ENCODE assay signal across 8 cellular contexts in the genomic region with DNA sequence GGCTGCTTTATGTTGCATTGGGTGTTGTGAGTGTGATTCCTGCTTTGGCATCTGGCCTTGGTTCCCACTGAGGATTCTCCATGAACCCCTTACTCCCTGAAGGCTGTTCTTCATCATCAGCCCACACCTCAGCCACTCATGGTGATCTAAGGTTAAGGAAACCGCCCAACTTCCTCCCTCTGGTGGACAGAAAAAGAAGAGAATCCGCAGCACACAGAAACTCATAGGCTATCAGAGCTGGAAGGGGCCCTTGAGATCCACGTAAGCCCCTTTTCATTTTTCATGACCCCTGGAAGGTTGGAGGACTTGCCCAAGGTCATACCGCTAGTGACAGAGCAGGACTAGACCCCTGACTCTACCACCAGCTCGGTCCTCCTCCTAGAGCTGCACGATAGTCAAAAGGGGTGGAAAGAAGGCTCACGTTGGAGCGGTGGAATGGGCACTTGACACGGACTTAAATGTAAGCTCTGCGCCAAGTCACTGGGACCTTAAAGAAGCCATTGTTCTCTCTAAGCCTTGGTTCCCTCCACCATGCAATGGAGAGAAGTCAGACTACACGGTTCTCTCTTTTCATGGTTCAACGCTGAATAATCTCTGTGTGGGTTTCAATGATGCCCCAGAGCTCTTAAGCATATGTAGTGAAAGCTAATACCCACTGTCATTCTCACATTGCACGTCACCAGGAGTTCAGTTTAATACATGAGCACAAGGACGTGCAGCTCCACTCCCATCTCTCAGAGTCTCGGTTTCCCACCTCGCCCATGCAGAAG.
A peak's percentile ranks its signal among the peaks of the same experiment; 100 is the strongest.
DNase-seq lines count a peak whose midpoint lies in the region; ATAC-seq lines count a peak whose summit lies in the region.

No MANE protein-coding gene starts in this region.

- peaks cover 64% of the 10 kb centered on the region for H3K4me1 Mint-ChIP-seq in activated CD8-positive, alpha-beta memory T cell treated with anti-CD3 and anti-CD28 coated beads, Interleukin-2, amount 10 ng/mL, durations not matched to agents 7 days and 5 days

- CTCF ChIA-PET in activated CD8-positive, alpha-beta memory T cell treated with anti-CD3 and anti-CD28 coated beads, Interleukin-2, amount 10 ng/mL, durations not matched to agents 7 days and 5 days (lab: Charles Lee): interaction anchor here (0.9 to 16.6 kb wide), 35 partner anchors 10 to 266 kb away, joined by 3 to 288 read pairs (median 9); a partner anchor contains a TSS

- intact Hi-C loops in posterior cingulate gyrus (cut with DNase I): no loop called here

- H3K27me3 Mint-ChIP-seq in activated CD8-positive, alpha-beta memory T cell treated with anti-CD3 and anti-CD28 coated beads, Interleukin-2, amount 10 ng/mL, durations not matched to agents 7 days and 5 days: no peaks in the 10 kb centered on the region

- no peaks in the 10 kb centered on the region for H3K9me3 Mint-ChIP-seq in activated CD8-positive, alpha-beta memory T cell treated with anti-CD3 and anti-CD28 coated beads, Interleukin-2, amount 10 ng/mL, durations not matched to agents 7 days and 5 days (ENCODE audit: low read depth)

- H3K36me3 Mint-ChIP-seq in activated CD8-positive, alpha-beta memory T cell treated with anti-CD3 and anti-CD28 coated beads, Interleukin-2, amount 10 ng/mL, durations not matched to agents 7 days and 5 days: peaks cover 11% of the 10 kb centered on the region

- peak overlapping the region; percentile 74 for H3K27ac Mint-ChIP-seq in activated CD8-positive, alpha-beta memory T cell treated with anti-CD3 and anti-CD28 coated beads, Interleukin-2, amount 10 ng/mL, durations not matched to agents 7 days and 5 days

- no peak overlapping the region for H3K4me3 Mint-ChIP-seq in activated CD8-positive, alpha-beta memory T cell treated with anti-CD3 and anti-CD28 coated beads, Interleukin-2, amount 10 ng/mL, durations not matched to agents 7 days and 5 days

- DNase-seq in SIG-M5 treated with dmso at 0.1 percent for 504 hours (lab: John Stamatoyannopoulos, UW; ENCODE audit: unreplicated experiment) (peak; percentile 50), SIG-M5 (lab: John Stamatoyannopoulos, UW) (no peak), Kasumi-1 (lab: John Stamatoyannopoulos, UW) (peak; percentile 67 to 77), iris pigment epithelial cell (ENCODE audit: low read depth) (peak; percentile 20), posterior cingulate gyrus (no peak), NCI-H2107 treated with DMSO at 0.1 percent for 48 hours (lab: John Stamatoyannopoulos, UW; ENCODE audit: unreplicated experiment) (no peak)
- peak; percentile 69 for DNase-seq in activated CD8-positive, alpha-beta memory T cell treated with anti-CD3 and anti-CD28 coated beads, Interleukin-2, amount 10 ng/mL, durations not matched to agents 7 days and 5 days

- peak; percentile 49 for ATAC-seq in activated CD8-positive, alpha-beta memory T cell treated with anti-CD3 and anti-CD28 coated beads, Interleukin-2, amount 10 ng/mL, durations not matched to agents 7 days and 5 days
- no peak for ATAC-seq in GM21447 (IDR thresholded peaks at IDR 0.05; ENCODE audit: unreplicated experiment)

Comparison
In these comparisons a context has a peak if more than half of its experiments do, and no peak if none do; other contexts are left out.
1. DNase-seq: peak in SIG-M5 treated with dmso at 0.1 percent for 504 hours (single experiment), Kasumi-1 (2 of 2), activated CD8-positive, alpha-beta memory T cell treated with anti-CD3 and anti-CD28 coated beads, Interleukin-2, amount 10 ng/mL, durations not matched to agents 7 days and 5 days (single experiment) and iris pigment epithelial cell (single experiment); none in SIG-M5 (single experiment), posterior cingulate gyrus (0 of 10) and NCI-H2107 treated with DMSO at 0.1 percent for 48 hours (single experiment).